ENCODE assay signal across 2 cellular contexts in the genomic region with DNA sequence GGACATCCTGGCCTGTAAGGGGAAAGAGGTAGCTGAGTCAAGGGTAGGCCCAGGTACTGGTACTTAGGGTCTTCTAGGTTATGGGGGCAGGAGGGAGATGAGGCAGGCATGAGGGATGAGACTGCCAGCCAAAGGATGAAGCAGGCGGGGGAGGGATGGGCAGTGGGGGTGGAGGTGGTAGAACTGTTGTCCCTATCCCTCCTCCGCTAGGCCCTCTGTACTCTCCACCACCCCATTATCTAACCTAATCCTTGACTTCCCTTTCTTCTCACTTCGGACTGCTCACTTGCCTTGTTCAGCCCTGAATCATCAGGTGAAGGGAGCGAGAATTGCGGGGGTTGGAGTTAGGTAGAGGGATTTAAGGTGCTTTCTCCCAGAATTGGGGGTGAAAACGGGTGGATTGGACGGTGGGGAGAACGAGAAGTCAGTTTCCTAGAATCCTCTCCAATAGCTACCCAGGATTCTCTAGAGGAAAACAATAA.
TF ChIP-seq lines count a peak whose summit lies in the region.

No MANE protein-coding gene starts in this region.

TF ChIP-seq in A549, 52 proteins besides CTCF, POLR2A, EP300 and RAD21:
- no peak for TF ChIP-seq ZC3H11A (IDR thresholded peaks at IDR 0.05)
- TF ChIP-seq CBX2 (IDR thresholded peaks at IDR 0.05; ENCODE audit: borderline replicate concordance, low read depth), result no peak
- 0 out of 2 replicates have a peak, but pooled peaks have one; percentile 30 for TF ChIP-seq HOXA7 (CRISPR knock-in tag; IDR thresholded peaks at IDR 0.05)
- TF ChIP-seq FOSB (CRISPR knock-in tag; IDR thresholded peaks at IDR 0.05), result peak; percentile 29; the same call in 1 of the 2 replicates

TF ChIP-seq in K562, 482 proteins besides CTCF, POLR2A, EP300 and RAD21:
- TF ChIP-seq BRD9 (IDR thresholded peaks at IDR 0.05; ENCODE audit: low read depth, partially characterized antibody), result peak; percentile 80
- TF ChIP-seq NFATC3 (IDR thresholded peaks at IDR 0.05), result 0 out of 2 replicates have a peak, but pooled peaks have one; percentile 15
- peak; percentile 76 for TF ChIP-seq DPF2 (IDR thresholded peaks at IDR 0.05)
- peak; percentile 34; the same call in 1 of the 2 replicates for TF ChIP-seq SMARCA4 (IDR thresholded peaks at IDR 0.05)
- TF ChIP-seq PTRF (tag; IDR thresholded peaks at IDR 0.05), result no peak
- TF ChIP-seq KDM5B (IDR thresholded peaks at IDR 0.05; ENCODE audit: insufficient replicate concordance, low read depth, low read length), result peak; percentile 33
- TF ChIP-seq EGR1 (conservative IDR thresholded peaks at IDR 0.05), result peak; percentile 83
- TF ChIP-seq, protein P1, sequence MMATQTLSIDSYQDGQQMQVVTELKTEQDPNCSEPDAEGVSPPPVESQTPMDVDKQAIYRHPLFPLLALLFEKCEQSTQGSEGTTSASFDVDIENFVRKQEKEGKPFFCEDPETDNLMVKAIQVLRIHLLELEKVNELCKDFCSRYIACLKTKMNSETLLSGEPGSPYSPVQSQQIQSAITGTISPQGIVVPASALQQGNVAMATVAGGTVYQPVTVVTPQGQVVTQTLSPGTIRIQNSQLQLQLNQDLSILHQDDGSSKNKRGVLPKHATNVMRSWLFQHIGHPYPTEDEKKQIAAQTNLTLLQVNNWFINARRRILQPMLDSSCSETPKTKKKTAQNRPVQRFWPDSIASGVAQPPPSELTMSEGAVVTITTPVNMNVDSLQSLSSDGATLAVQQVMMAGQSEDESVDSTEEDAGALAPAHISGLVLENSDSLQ (IDR thresholded peaks at IDR 0.05), result no peak
- 0 out of 4 replicates have a peak, but pooled peaks of 1 of the 2 experiments have one; percentile 15 for TF ChIP-seq HDAC1 (IDR thresholded peaks at IDR 0.05)
- TF ChIP-seq ZC3H4 (CRISPR knock-in tag; IDR thresholded peaks at IDR 0.05; ENCODE audit: borderline replicate concordance), result 0 out of 2 replicates have a peak, but pooled peaks have one; percentile 78
- TF ChIP-seq, protein P2, sequence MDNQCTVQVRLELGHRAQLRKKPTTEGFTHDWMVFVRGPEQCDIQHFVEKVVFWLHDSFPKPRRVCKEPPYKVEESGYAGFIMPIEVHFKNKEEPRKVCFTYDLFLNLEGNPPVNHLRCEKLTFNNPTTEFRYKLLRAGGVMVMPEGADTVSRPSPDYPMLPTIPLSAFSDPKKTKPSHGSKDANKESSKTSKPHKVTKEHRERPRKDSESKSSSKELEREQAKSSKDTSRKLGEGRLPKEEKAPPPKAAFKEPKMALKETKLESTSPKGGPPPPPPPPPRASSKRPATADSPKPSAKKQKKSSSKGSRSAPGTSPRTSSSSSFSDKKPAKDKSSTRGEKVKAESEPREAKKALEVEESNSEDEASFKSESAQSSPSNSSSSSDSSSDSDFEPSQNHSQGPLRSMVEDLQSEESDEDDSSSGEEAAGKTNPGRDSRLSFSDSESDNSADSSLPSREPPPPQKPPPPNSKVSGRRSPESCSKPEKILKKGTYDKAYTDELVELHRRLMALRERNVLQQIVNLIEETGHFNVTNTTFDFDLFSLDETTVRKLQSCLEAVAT (IDR thresholded peaks at IDR 0.05), result peak in 1 of 2 experiments; percentile 70; a peak in 1 of 4 replicates
- TF ChIP-seq, protein P3, sequence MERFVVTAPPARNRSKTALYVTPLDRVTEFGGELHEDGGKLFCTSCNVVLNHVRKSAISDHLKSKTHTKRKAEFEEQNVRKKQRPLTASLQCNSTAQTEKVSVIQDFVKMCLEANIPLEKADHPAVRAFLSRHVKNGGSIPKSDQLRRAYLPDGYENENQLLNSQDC (CRISPR knock-in tag; IDR thresholded peaks at IDR 0.05), result 0 out of 2 replicates have a peak, but pooled peaks have one; percentile 18
- peak; percentile 75 for TF ChIP-seq POLR2B (IDR thresholded peaks at IDR 0.05; ENCODE audit: low read depth, partially characterized antibody)
- 0 out of 2 replicates have a peak, but pooled peaks have one; percentile 6 for TF ChIP-seq CTBP1 (IDR thresholded peaks at IDR 0.05; ENCODE audit: borderline replicate concordance)
- peak; percentile 92; the same call in 1 of the 2 replicates for TF ChIP-seq NFRKB (IDR thresholded peaks at IDR 0.05; ENCODE audit: low read depth)
- TF ChIP-seq, protein P4, sequence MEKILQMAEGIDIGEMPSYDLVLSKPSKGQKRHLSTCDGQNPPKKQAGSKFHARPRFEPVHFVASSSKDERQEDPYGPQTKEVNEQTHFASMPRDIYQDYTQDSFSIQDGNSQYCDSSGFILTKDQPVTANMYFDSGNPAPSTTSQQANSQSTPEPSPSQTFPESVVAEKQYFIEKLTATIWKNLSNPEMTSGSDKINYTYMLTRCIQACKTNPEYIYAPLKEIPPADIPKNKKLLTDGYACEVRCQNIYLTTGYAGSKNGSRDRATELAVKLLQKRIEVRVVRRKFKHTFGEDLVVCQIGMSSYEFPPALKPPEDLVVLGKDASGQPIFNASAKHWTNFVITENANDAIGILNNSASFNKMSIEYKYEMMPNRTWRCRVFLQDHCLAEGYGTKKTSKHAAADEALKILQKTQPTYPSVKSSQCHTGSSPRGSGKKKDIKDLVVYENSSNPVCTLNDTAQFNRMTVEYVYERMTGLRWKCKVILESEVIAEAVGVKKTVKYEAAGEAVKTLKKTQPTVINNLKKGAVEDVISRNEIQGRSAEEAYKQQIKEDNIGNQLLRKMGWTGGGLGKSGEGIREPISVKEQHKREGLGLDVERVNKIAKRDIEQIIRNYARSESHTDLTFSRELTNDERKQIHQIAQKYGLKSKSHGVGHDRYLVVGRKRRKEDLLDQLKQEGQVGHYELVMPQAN (IDR thresholded peaks at IDR 0.05; ENCODE audit: borderline replicate concordance), result 0 out of 2 replicates have a peak, but pooled peaks have one; percentile 29
- TF ChIP-seq ZNF134 (CRISPR knock-in tag; conservative IDR thresholded peaks at IDR 0.05), result peak; percentile 95
- TF ChIP-seq, protein P5, sequence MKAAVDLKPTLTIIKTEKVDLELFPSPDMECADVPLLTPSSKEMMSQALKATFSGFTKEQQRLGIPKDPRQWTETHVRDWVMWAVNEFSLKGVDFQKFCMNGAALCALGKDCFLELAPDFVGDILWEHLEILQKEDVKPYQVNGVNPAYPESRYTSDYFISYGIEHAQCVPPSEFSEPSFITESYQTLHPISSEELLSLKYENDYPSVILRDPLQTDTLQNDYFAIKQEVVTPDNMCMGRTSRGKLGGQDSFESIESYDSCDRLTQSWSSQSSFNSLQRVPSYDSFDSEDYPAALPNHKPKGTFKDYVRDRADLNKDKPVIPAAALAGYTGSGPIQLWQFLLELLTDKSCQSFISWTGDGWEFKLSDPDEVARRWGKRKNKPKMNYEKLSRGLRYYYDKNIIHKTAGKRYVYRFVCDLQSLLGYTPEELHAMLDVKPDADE (conservative IDR thresholded peaks at IDR 0.05; ENCODE audit: control insufficient read depth, low read depth, low read length), result no peak
- TF ChIP-seq NBN (IDR thresholded peaks at IDR 0.05; ENCODE audit: low read depth), result peak; percentile 78; the same call in 1 of the 2 replicates
- 0 out of 2 replicates have a peak, but pooled peaks have one; percentile 6 for TF ChIP-seq ELF4 (CRISPR knock-in tag; IDR thresholded peaks at IDR 0.05)
- TF ChIP-seq ZFX (CRISPR knock-in tag; IDR thresholded peaks at IDR 0.05), result peak; percentile 70
- TF ChIP-seq ZFP36 (IDR thresholded peaks at IDR 0.05; ENCODE audit: low read depth, low read length, partially characterized antibody), result no peak
- no peak for TF ChIP-seq FOXA1 (IDR thresholded peaks at IDR 0.05; ENCODE audit: borderline replicate concordance)
- TF ChIP-seq RAD51 (IDR thresholded peaks at IDR 0.05; ENCODE audit: borderline replicate concordance, low read depth), result no peak
- TF ChIP-seq ZNF589 (CRISPR knock-in tag; IDR thresholded peaks at IDR 0.05; ENCODE audit: low read depth), result no peak
- peak; percentile 82 for TF ChIP-seq CHD1 (IDR thresholded peaks at IDR 0.05; ENCODE audit: low read length)
- TF ChIP-seq, protein P6, sequence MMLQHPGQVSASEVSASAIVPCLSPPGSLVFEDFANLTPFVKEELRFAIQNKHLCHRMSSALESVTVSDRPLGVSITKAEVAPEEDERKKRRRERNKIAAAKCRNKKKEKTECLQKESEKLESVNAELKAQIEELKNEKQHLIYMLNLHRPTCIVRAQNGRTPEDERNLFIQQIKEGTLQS (IDR thresholded peaks at IDR 0.05), result no peak
- TF ChIP-seq, protein P6 (CRISPR knock-in tag; conservative IDR thresholded peaks at IDR 0.05), result no peak
- 0 out of 2 replicates have a peak, but pooled peaks have one; percentile 22 for TF ChIP-seq ZBTB17 (CRISPR knock-in tag; IDR thresholded peaks at IDR 0.05)
- 0 out of 4 replicates have a peak, but pooled peaks of 1 of the 2 experiments have one; percentile 18 for TF ChIP-seq MAZ (CRISPR knock-in tag; conservative IDR thresholded peaks at IDR 0.05 in 1 of 2, IDR thresholded peaks at IDR 0.05 in 1 of 2)
- TF ChIP-seq BRD4 (IDR thresholded peaks at IDR 0.05), result peak; percentile 70
- 0 out of 4 replicates have a peak, but pooled peaks of 1 of the 2 experiments have one; percentile 13 for TF ChIP-seq RCOR1 (IDR thresholded peaks at IDR 0.05; ENCODE audit: borderline replicate concordance in 1 of 2, low read depth in 2 of 2, low read length in 2 of 2)
- 0 out of 2 replicates have a peak, but pooled peaks have one; percentile 19 for TF ChIP-seq NFIC (IDR thresholded peaks at IDR 0.05)
- TF ChIP-seq PHF20 (IDR thresholded peaks at IDR 0.05; ENCODE audit: partially characterized antibody), result peak; percentile 43
- peak; percentile 36; the same call in 1 of the 2 replicates for TF ChIP-seq ZEB2 (IDR thresholded peaks at IDR 0.05)
- TF ChIP-seq PHF8 (IDR thresholded peaks at IDR 0.05; ENCODE audit: borderline replicate concordance, low read length), result peak; percentile 16; the same call in 1 of the 2 replicates
- TF ChIP-seq SUPT5H (IDR thresholded peaks at IDR 0.05), result peak; percentile 55; the same call in 1 of the 2 replicates
- no peak for TF ChIP-seq HDGF (IDR thresholded peaks at IDR 0.05)
- peak; percentile 70 for TF ChIP-seq SPI1 (IDR thresholded peaks at IDR 0.05; ENCODE audit: borderline replicate concordance, low read depth, low read length)
- no peak for TF ChIP-seq ZNF143 (CRISPR knock-in tag; IDR thresholded peaks at IDR 0.05)
- TF ChIP-seq LEF1 (IDR thresholded peaks at IDR 0.05), result 0 out of 2 replicates have a peak, but pooled peaks have one; percentile 38
- no peak for TF ChIP-seq RB1 (IDR thresholded peaks at IDR 0.05; ENCODE audit: low read depth)
- TF ChIP-seq ZZZ3 (IDR thresholded peaks at IDR 0.05), result no peak
- TF ChIP-seq SOX6 (IDR thresholded peaks at IDR 0.05), result peak; percentile 31; the same call in 1 of the 2 replicates
- TF ChIP-seq E2F4 (CRISPR knock-in tag; IDR thresholded peaks at IDR 0.05; ENCODE audit: low read depth), result no peak
- 0 out of 2 replicates have a peak, but pooled peaks have one; percentile 14 for TF ChIP-seq RNF2 (IDR thresholded peaks at IDR 0.05)
- no peak for TF ChIP-seq ETS2 (tag; IDR thresholded peaks at IDR 0.05; ENCODE audit: borderline replicate concordance, poor library complexity, severe bottlenecking)
- 0 out of 2 replicates have a peak, but pooled peaks have one; percentile 15 for TF ChIP-seq THAP12 (CRISPR knock-in tag; IDR thresholded peaks at IDR 0.05)
- TF ChIP-seq, protein P7, sequence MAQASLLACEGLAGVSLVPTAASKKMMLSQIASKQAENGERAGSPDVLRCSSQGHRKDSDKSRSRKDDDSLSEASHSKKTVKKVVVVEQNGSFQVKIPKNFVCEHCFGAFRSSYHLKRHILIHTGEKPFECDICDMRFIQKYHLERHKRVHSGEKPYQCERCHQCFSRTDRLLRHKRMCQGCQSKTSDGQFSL (CRISPR knock-in tag; IDR thresholded peaks at IDR 0.05), result peak; percentile 3; the same call in 1 of the 2 replicates
- TF ChIP-seq, protein P7 (tag; IDR thresholded peaks at IDR 0.05), result no peak
TF ChIP-seq in K562: peak in this region for 34.
